In the genomic region with DNA sequence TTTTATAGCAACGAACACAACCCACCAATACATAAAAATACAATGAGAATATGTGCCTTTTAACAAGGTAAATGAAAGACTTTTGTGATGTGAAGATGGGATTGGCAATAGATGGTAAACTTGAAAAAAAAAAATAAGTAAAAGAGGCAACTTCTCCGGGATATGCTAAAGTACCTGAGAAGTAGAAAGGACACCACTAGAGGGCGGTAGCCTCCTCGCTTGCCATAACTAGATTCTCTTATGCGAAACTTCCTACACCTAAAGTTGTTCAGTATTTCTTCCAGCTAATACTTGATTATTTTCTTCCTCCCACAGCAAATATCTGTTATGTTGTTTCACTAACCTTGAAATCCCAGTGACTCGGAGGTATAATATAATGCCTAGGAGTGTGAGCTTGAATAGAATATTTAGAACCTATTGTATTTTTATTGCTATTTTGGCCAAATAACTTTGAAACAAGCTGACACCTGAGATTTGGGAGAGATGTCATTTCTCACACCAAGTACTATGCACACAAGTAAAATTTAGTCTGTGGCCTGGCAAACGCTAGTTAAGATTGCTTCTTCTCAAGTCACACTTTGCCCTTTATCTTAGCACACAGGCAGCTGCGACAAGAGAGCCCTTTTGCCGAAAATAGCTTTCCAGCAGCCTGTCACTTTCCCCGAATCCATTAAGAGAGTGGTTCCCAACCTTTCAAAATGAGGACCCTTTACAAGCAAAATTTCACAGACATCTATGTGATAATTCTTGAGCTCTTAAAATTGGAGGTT, we compare ENCODE assay signal across 9 cellular contexts. TPM values are rescaled to one million over a fixed set of nuclear protein-coding genes. Genes with fewer than 3 reads are reported as not detected.
DNase-seq lines count a peak whose midpoint lies in the region; ATAC-seq and TF ChIP-seq lines count a peak whose summit lies in the region.
"Had no signal": no experiment of that assay in that cellular context is flagged by ENCODE, and none has a peak within 500 bp of the region (broad histone marks: within the 10 kb centered on the region; RNA-seq: fewer than 3 reads in every experiment).

No MANE protein-coding gene starts in this region.

- H3K4me3 Mint-ChIP-seq in activated naive CD4-positive, alpha-beta T cell treated with anti-CD3 and anti-CD28 coated beads, Interleukin-2, amount 10 ng/mL, durations not matched to agents 7 days and 5 days = no peak overlapping the region
- H3K4me3 Mint-ChIP-seq: dendritic cell treated with granulocyte-macrophage colony-stimulating factor and Interleukin-4, amounts not matched to agents 40 ng/mL and 50 ng/mL, for 4 days had no signal

- no peaks in the 10 kb centered on the region for H3K36me3 Mint-ChIP-seq in activated naive CD4-positive, alpha-beta T cell treated with anti-CD3 and anti-CD28 coated beads, Interleukin-2, amount 10 ng/mL, durations not matched to agents 7 days and 5 days

- H3K9me3 Mint-ChIP-seq in activated naive CD4-positive, alpha-beta T cell treated with anti-CD3 and anti-CD28 coated beads, Interleukin-2, amount 10 ng/mL, durations not matched to agents 7 days and 5 days = no peaks in the 10 kb centered on the region
- H3K9me3 Mint-ChIP-seq: dendritic cell treated with granulocyte-macrophage colony-stimulating factor and Interleukin-4, amounts not matched to agents 40 ng/mL and 50 ng/mL, for 4 days had no signal

- DNase-seq in DMS153 (lab: John Stamatoyannopoulos, UW) (peak; percentile 14), Kasumi-1 (lab: John Stamatoyannopoulos, UW) (peak; percentile 86 to 92), RWPE2 (ENCODE audit: low spot score) (no peak), Right ventricle myocardium superior (peak; percentile 69), prostate gland (ENCODE audit: low spot score) (peak; percentile 87), aorta (peak; percentile 76 to 80)
- DNase-seq in activated naive CD4-positive, alpha-beta T cell treated with anti-CD3 and anti-CD28 coated beads, Interleukin-2, amount 10 ng/mL, durations not matched to agents 7 days and 5 days = peak; percentile 66

- H3K9me3 ChIP-seq in RWPE2 (ENCODE audit: severe bottlenecking) (no peaks in the 10 kb centered on the region), prostate gland (no peaks in the 10 kb centered on the region), aorta (ENCODE audit: control insufficient read depth, low read length) (no peaks in the 10 kb centered on the region)

- H3K27me3 Mint-ChIP-seq in activated naive CD4-positive, alpha-beta T cell treated with anti-CD3 and anti-CD28 coated beads, Interleukin-2, amount 10 ng/mL, durations not matched to agents 7 days and 5 days = peaks cover 5% of the 10 kb centered on the region
- H3K27me3 Mint-ChIP-seq: dendritic cell treated with granulocyte-macrophage colony-stimulating factor and Interleukin-4, amounts not matched to agents 40 ng/mL and 50 ng/mL, for 4 days had no signal

- no peaks in the 10 kb centered on the region for H3K4me1 Mint-ChIP-seq in activated naive CD4-positive, alpha-beta T cell treated with anti-CD3 and anti-CD28 coated beads, Interleukin-2, amount 10 ng/mL, durations not matched to agents 7 days and 5 days

- no peaks in the 10 kb centered on the region for H3K27me3 ChIP-seq in RWPE2 (ENCODE audit: insufficient read depth, poor library complexity, severe bottlenecking)
- H3K27me3 ChIP-seq in prostate gland (replicated peaks; ENCODE audit: insufficient read depth) = no peaks in the 10 kb centered on the region
- no peaks in the 10 kb centered on the region for H3K27me3 ChIP-seq in aorta (ENCODE audit: control insufficient read depth in 1 of 2, insufficient read depth in 2 of 2, low read length in 1 of 2)

- peaks cover 14% of the 10 kb centered on the region for H3K4me1 ChIP-seq in RWPE2 (ENCODE audit: insufficient read depth, poor library complexity, severe bottlenecking)
- no peaks in the 10 kb centered on the region for H3K4me1 ChIP-seq in prostate gland (replicated peaks)
- H3K4me1 ChIP-seq in aorta (ENCODE audit: control insufficient read depth in 1 of 2, insufficient read depth in 2 of 2, low read length in 2 of 2) = peaks cover 3 to 5% of the 10 kb centered on the region in 2 donors

- H3K27ac ChIP-seq in RWPE2 (ENCODE audit: poor library complexity, severe bottlenecking) (no peak overlapping the region), prostate gland (no peak overlapping the region), aorta (ENCODE audit: low read depth in 1 of 2, low read length in 2 of 2) (peak overlapping the region in 1 of 2 donors; percentile 5)

- ATAC-seq in GM21447 (IDR thresholded peaks at IDR 0.05; ENCODE audit: unreplicated experiment) (peak; percentile 89), RWPE2 (ENCODE audit: low read depth) (0 out of 3 replicates have a peak, but pooled peaks have one; percentile 24), Right ventricle myocardium superior (ENCODE audit: poor library complexity) (peak; percentile 56), aorta (ENCODE audit: low FRiP score) (peak; percentile 78)

- 26% methylated on average over 10 of the region's 10 CpGs for WGBS in prostate gland
- WGBS in aorta, 2 donors = 2 to 3% methylated on average over 10 of the region's 10 CpGs

- no peak overlapping the region for H3K27ac Mint-ChIP-seq in activated naive CD4-positive, alpha-beta T cell treated with anti-CD3 and anti-CD28 coated beads, Interleukin-2, amount 10 ng/mL, durations not matched to agents 7 days and 5 days
- H3K27ac Mint-ChIP-seq: dendritic cell treated with granulocyte-macrophage colony-stimulating factor and Interleukin-4, amounts not matched to agents 40 ng/mL and 50 ng/mL, for 4 days had no signal

- no peaks in the 10 kb centered on the region for H3K36me3 ChIP-seq in RWPE2 (ENCODE audit: low read depth)
- no peaks in the 10 kb centered on the region for H3K36me3 ChIP-seq in prostate gland
- H3K36me3 ChIP-seq in aorta (ENCODE audit: control insufficient read depth in 1 of 2, insufficient read depth in 2 of 2, low read length in 1 of 2) = no peaks in the 10 kb centered on the region

- TF ChIP-seq CTCF in RWPE2 (IDR thresholded peaks at IDR 0.05; ENCODE audit: poor library complexity, severe bottlenecking) (peak; percentile 97), prostate gland (IDR thresholded peaks at IDR 0.05) (peak; percentile 72 to 84 (median 75))

- CTCF ChIA-PET in activated naive CD4-positive, alpha-beta T cell treated with anti-CD3 and anti-CD28 coated beads, Interleukin-2, amount 10 ng/mL, durations not matched to agents 7 days and 5 days (lab: Charles Lee) = interaction anchor here (0.5 to 2.3 kb wide), 23 partner anchors 12 to 577 kb away, joined by 3 to 11 read pairs (median 4); no protein-coding TSS in a partner anchor

- H3K4me3 ChIP-seq in RWPE2 (ENCODE audit: severe bottlenecking) (no peak overlapping the region), prostate gland (no peak overlapping the region), aorta (ENCODE audit: low read length in 2 of 2) (peak overlapping the region; percentile 43 to 48)

- no peak for TF ChIP-seq POLR2A in prostate gland (IDR thresholded peaks at IDR 0.05)

- intact Hi-C loops in Right ventricle myocardium superior (cut with DNase I) = loop anchor here (5.0 kb wide), 1 partner anchor 190 kb away; no protein-coding TSS in a partner anchor
- intact Hi-C loops in prostate gland (cut with DNase I) = loop anchor here (5.0 to 10.0 kb wide), 2 partner anchors 190 to 328 kb away; no protein-coding TSS in a partner anchor
- intact Hi-C loops in aorta (cut with DNase I) = loop anchor here (5.0 to 10.0 kb wide), 5 partner anchors 102 to 698 kb away; no protein-coding TSS in a partner anchor

RNA-seq across cellular contexts. Expression of a gene that starts 44.9 kb away (rescaled TPM):
- total RNA-seq in Right ventricle myocardium superior = 979 TPM
- 100 to 1,000 TPM; 115 to 228 TPM for total RNA-seq in prostate gland
- 100 to 1,000 TPM; 374 to 762 TPM for total RNA-seq in aorta
- polyA plus RNA-seq in aorta = 10 to 100 TPM; 64.4 to 82.7 TPM

Comparison
In these comparisons a context has a peak if more than half of its experiments do, and no peak if none do; other contexts are left out.
1. ATAC-seq: peak in every context shown above with its lines; median percentile 89 in GM21447; 78 in aorta; 56 in Right ventricle myocardium superior; 24 in RWPE2.
2. H3K4me3 ChIP-seq: peak in aorta (2 of 2); none in RWPE2 (single experiment) and prostate gland (0 of 2).